12 cellular contexts compared by ENCODE assay signal in genomic region chrX:3295731-3296130, GRCh38. TPM values are rescaled to one million over a fixed set of nuclear protein-coding genes. Genes with fewer than 3 reads are reported as not detected.
A peak's percentile ranks its signal among the peaks of the same experiment; 100 is the strongest.
DNase-seq lines count a peak whose midpoint lies in the region; ATAC-seq and TF ChIP-seq lines count a peak whose summit lies in the region.
"Had no signal": no experiment of that assay in that cellular context is flagged by ENCODE, and none has a peak within 500 bp of the region (broad histone marks: within the 10 kb centered on the region; RNA-seq: fewer than 3 reads in every experiment).

No MANE protein-coding gene starts in this region.

- H3K79me2 ChIP-seq in Karpas-422 (ENCODE audit: low read length) (no peaks in the 10 kb centered on the region), mammary epithelial cell (ENCODE audit: insufficient read depth, low read length) (no peaks in the 10 kb centered on the region)

- ATAC-seq in heart right ventricle: no peak

- H3K9ac ChIP-seq in Karpas-422 (ENCODE audit: low read length) (no peak overlapping the region), mammary epithelial cell (ENCODE audit: insufficient read depth, low read length) (no peak overlapping the region)

- H3K27ac ChIP-seq in Karpas-422 (ENCODE audit: low read length) (no peak overlapping the region), mammary epithelial cell (ENCODE audit: insufficient read depth, low read depth, low read length) (no peak overlapping the region), testis (no peak overlapping the region), esophagus squamous epithelium (no peak overlapping the region), heart right ventricle (no peak overlapping the region)
- H3K27ac ChIP-seq: epithelial cell of prostate, HL-60 had no signal

- WGBS in mammary epithelial cell (ENCODE audit: low coverage, missing lambda C conversion rate): 86% methylated on average over 1 of the region's 5 CpGs
- WGBS in testis, 2 donors: 69% methylated on average over 4 to 5 of the region's 5 CpGs
- 56 to 63% methylated on average over 2 to 5 of the region's 5 CpGs for WGBS in esophagus squamous epithelium, 2 donors
- 57 to 60% methylated on average over 5 of the region's 5 CpGs for WGBS in heart right ventricle, 2 donors

- H3K4me1 ChIP-seq in Karpas-422 (ENCODE audit: low read length): no peaks in the 10 kb centered on the region
- no peaks in the 10 kb centered on the region for H3K4me1 ChIP-seq in mammary epithelial cell (ENCODE audit: insufficient read depth, low read length)
- no peaks in the 10 kb centered on the region for H3K4me1 ChIP-seq in testis
- H3K4me1 ChIP-seq in esophagus squamous epithelium: no peaks in the 10 kb centered on the region
- no peaks in the 10 kb centered on the region for H3K4me1 ChIP-seq in heart right ventricle

- peak; percentile 15 to 17 for DNase-seq in activated T-cell treated with anti-CD3 and anti-CD28 coated beads, Interleukin-2, amount 50 U/mL, for 48 hours
- DNase-seq in activated T-cell treated with anti-CD3 and anti-CD28 coated beads, Interleukin-2, amount 50 U/mL, for 1 hour: no peak
- DNase-seq in Karpas-422 (peak; percentile 47), mammary epithelial cell (peak; percentile 17), testis (peak; percentile 56), activated gamma-delta T cell treated with Interleukin-2 at 50 U/mL for 16 hours (no peak), esophagus squamous epithelium (lab: John Stamatoyannopoulos, UW) (no peak), heart right ventricle (no peak)
- DNase-seq: stimulated activated CD4-positive, alpha-beta T cell treated with anti-CD3 and anti-CD28 coated beads, Interleukin-4, amount 100 ng/mL, for 24 hours had no signal

- CTCF ChIA-PET in mammary epithelial cell (lab: Charles Lee; ENCODE audit: low non-redundant PET): no interaction called here

- H3K9me2 ChIP-seq in Karpas-422 (replicated peaks; ENCODE audit: insufficient read depth, low read length): no peaks in the 10 kb centered on the region

- H3K4me2 ChIP-seq in Karpas-422 (ENCODE audit: low read depth, low read length, poor library complexity, severe bottlenecking) (no peak overlapping the region), mammary epithelial cell (ENCODE audit: insufficient read depth, low read depth, low read length) (no peak overlapping the region)

- H3K9me3 ChIP-seq in Karpas-422 (ENCODE audit: low read length): no peaks in the 10 kb centered on the region
- no peaks in the 10 kb centered on the region for H3K9me3 ChIP-seq in mammary epithelial cell (replicated peaks; ENCODE audit: insufficient read depth, low read length)
- no peaks in the 10 kb centered on the region for H3K9me3 ChIP-seq in testis
- no peaks in the 10 kb centered on the region for H3K9me3 ChIP-seq in esophagus squamous epithelium
- peaks cover 0 to 6% (median 0%) of the 10 kb centered on the region in 11 donors for H3K9me3 ChIP-seq in heart right ventricle

- TF ChIP-seq CTCF in mammary epithelial cell (conservative IDR thresholded peaks at IDR 0.05 in 1 of 2, IDR thresholded peaks at IDR 0.05 in 1 of 2; ENCODE audit: extremely low read depth in 1 of 2, insufficient read depth in 1 of 2, low read depth in 1 of 2, low read length in 2 of 2) (no peak), testis (IDR thresholded peaks at IDR 0.05) (no peak), esophagus squamous epithelium (IDR thresholded peaks at IDR 0.05) (no peak), heart right ventricle (IDR thresholded peaks at IDR 0.05) (no peak)

- no peaks in the 10 kb centered on the region for H4K20me1 ChIP-seq in Karpas-422 (ENCODE audit: insufficient read depth, low read depth, low read length)
- H4K20me1 ChIP-seq in mammary epithelial cell (ENCODE audit: insufficient read depth, low read length): no peaks in the 10 kb centered on the region

- no peaks in the 10 kb centered on the region for H3K27me3 ChIP-seq in Karpas-422 (ENCODE audit: low read length)
- H3K27me3 ChIP-seq in mammary epithelial cell (ENCODE audit: insufficient read depth, low read length): no peaks in the 10 kb centered on the region
- H3K27me3 ChIP-seq in testis: no peaks in the 10 kb centered on the region
- H3K27me3 ChIP-seq in esophagus squamous epithelium: no peaks in the 10 kb centered on the region
- H3K27me3 ChIP-seq in heart right ventricle: no peaks in the 10 kb centered on the region

- H3K4me3 ChIP-seq in Karpas-422 (ENCODE audit: low read length) (no peak overlapping the region), mammary epithelial cell (replicated peaks in 1 of 3; ENCODE audit: insufficient read depth in 1 of 3, low read depth in 2 of 3, low read length in 3 of 3) (no peak overlapping the region), testis (no peak overlapping the region), esophagus squamous epithelium (no peak overlapping the region), heart right ventricle (no peak overlapping the region)

- BruUV-seq in mammary epithelial cell (replicated peaks; lab: Mats Ljungman, UMichigan): no TSS peak

- H3K36me3 ChIP-seq in Karpas-422 (ENCODE audit: insufficient read depth, low read length) (no peaks in the 10 kb centered on the region), mammary epithelial cell (ENCODE audit: insufficient read depth, low read length) (no peaks in the 10 kb centered on the region), testis (ENCODE audit: low read depth, missing control alignments) (no peaks in the 10 kb centered on the region), esophagus squamous epithelium (no peaks in the 10 kb centered on the region), heart right ventricle (no peaks in the 10 kb centered on the region)

- in situ Hi-C loops in mammary epithelial cell (cut with MboI; ENCODE audit: low sequenced_read_pairs in 2 of 2): no loop called here

- dilution Hi-C loops in mammary epithelial cell (cut with HindIII; ENCODE audit: low sequenced_read_pairs): no loop called here

- TF ChIP-seq POLR2A in testis (IDR thresholded peaks at IDR 0.05): no peak
- no peak for TF ChIP-seq POLR2A in esophagus squamous epithelium (IDR thresholded peaks at IDR 0.05)

- intact Hi-C loops in mammary epithelial cell (cut with micrococcal nuclease): no loop called here
- intact Hi-C loops in testis (cut with DNase I; ENCODE audit: low total_unique reads): no loop called here
- intact Hi-C loops in esophagus squamous epithelium (cut with DNase I): no loop called here
- intact Hi-C loops in heart right ventricle (cut with DNase I): no loop called here

- H2AFZ ChIP-seq in Karpas-422 (ENCODE audit: low read length): no peak overlapping the region
- no peak overlapping the region for H2AFZ ChIP-seq in mammary epithelial cell (ENCODE audit: low read depth, low read length)

RNA-seq across cellular contexts. Expression of gene MXRA5, which starts 50.7 kb away (rescaled TPM):
- not detected in 2 replicates for total RNA-seq in Karpas-422 (2014; rRNA removed; shearing (Covaris generic); ENCODE audit: low replicate concordance)
- 10 to 100 TPM in 1 of 2 donors, 1 to 10 TPM in 1; 8.2 to 42.3 TPM for total RNA-seq in mammary epithelial cell
- 5.5 TPM for polyA plus RNA-seq in mammary epithelial cell
- 15.3 TPM for polyA minus RNA-seq in mammary epithelial cell
- under 1 TPM; 0.31 to 0.68 TPM for total RNA-seq in testis
- polyA plus RNA-seq in testis (ENCODE audit: insufficient read depth, low read depth, low replicate concordance): 8.6 TPM
- total RNA-seq in esophagus squamous epithelium: 1 to 10 TPM; 4.3 to 9.9 (median 6.4) TPM
- 10 to 100 TPM in 6 of 10 donors, 1 to 10 TPM in 2, under 1 TPM in 2; 0.67 to 44.2 (median 11.8) TPM for total RNA-seq in heart right ventricle
- under 1 TPM; 0.15 to 0.75 TPM for polyA plus RNA-seq in heart right ventricle
- total RNA-seq: T-helper 1 cell treated with Interleukin-12 subunit alpha and Interleukin-12 subunit beta and Interleukin-4 antibody, amounts not matched to agents 30 ng/mL and 1 ng/mL, for 36 hours had no signal

Comparison
In these comparisons a context has a peak if more than half of its experiments do, and no peak if none do; other contexts are left out.
1. DNase-seq: peak in activated T-cell treated with anti-CD3 and anti-CD28 coated beads, Interleukin-2, amount 50 U/mL, for 48 hours (2 of 2), Karpas-422 (single experiment), mammary epithelial cell (single experiment) and testis (single experiment); none in activated T-cell treated with anti-CD3 and anti-CD28 coated beads, Interleukin-2, amount 50 U/mL, for 1 hour (single experiment), activated gamma-delta T cell treated with Interleukin-2 at 50 U/mL for 16 hours (single experiment), esophagus squamous epithelium (single experiment) and heart right ventricle (0 of 2).